In the genomic region with DNA sequence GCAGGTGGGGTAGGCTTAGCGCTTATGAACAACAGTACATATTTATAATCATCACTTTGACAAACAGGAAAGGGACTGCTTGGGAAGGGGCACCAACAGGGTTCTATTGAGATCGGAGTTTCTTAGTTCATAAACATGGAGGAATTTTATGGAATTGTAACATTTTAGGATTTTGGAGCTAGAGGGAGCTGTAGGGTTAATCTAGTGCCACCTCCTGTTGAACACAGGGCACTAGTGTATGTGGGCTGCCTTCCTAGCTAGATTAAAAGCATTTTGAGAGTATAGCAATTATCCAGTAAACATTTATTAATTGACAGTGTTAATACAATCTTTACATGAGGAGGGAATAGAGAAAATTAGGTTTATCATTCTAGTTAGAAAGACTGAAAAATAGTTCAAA, we compare ENCODE assay signal across 14 cellular contexts. TPM values are rescaled to one million over a fixed set of nuclear protein-coding genes. Genes with fewer than 3 reads are reported as not detected.
DNase-seq lines count a peak whose midpoint lies in the region; ATAC-seq, FAIRE-seq and TF ChIP-seq lines count a peak whose summit lies in the region.
"Had no signal": no experiment of that assay in that cellular context is flagged by ENCODE, and none has a peak within 500 bp of the region (broad histone marks: within the 10 kb centered on the region; RNA-seq: fewer than 3 reads in every experiment).

No MANE protein-coding gene starts in this region.

- H3K4me3 Mint-ChIP-seq in activated CD4-positive, alpha-beta T cell treated with anti-CD3 and anti-CD28 coated beads for 36 hours: no peak overlapping the region
- H3K4me3 Mint-ChIP-seq: CD4-positive, CD25-positive, alpha-beta regulatory T cell had no signal

- CTCF ChIA-PET in endothelial cell of umbilical vein (lab: Charles Lee): interaction anchor here (0.6 to 2.6 kb wide), 56 partner anchors 8 to 1234 kb away, joined by 3 to 24 read pairs (median 5); a partner anchor contains a TSS
- CTCF ChIA-PET in activated CD4-positive, alpha-beta T cell treated with anti-CD3 and anti-CD28 coated beads for 36 hours (lab: Charles Lee): interaction anchor here (0.5 to 2.3 kb wide), 24 partner anchors 9 to 492 kb away, joined by 3 to 14 read pairs (median 4); a partner anchor contains a TSS

- H3K9me3 ChIP-seq in cardiac muscle cell (ENCODE audit: low read depth) (no peaks in the 10 kb centered on the region), endothelial cell of umbilical vein (replicated peaks; ENCODE audit: control insufficient read depth, insufficient read depth, low read length) (no peaks in the 10 kb centered on the region), aorta (ENCODE audit: control insufficient read depth, low read length) (no peaks in the 10 kb centered on the region)
- H3K9me3 ChIP-seq: psoas muscle, tibial artery had no signal

- peaks cover 31% of the 10 kb centered on the region for H3K27me3 Mint-ChIP-seq in activated CD4-positive, alpha-beta T cell treated with anti-CD3 and anti-CD28 coated beads for 36 hours

- peak; percentile 29 for TF ChIP-seq CTCF in cardiac muscle cell (IDR thresholded peaks at IDR 0.05; ENCODE audit: low read depth, low read length)
- TF ChIP-seq CTCF in endothelial cell of umbilical vein (IDR thresholded peaks at IDR 0.05; ENCODE audit: extremely low read depth in 1 of 2, insufficient read depth in 1 of 2, low read depth in 1 of 2, low read length in 2 of 2): peak; percentile 17 to 33

- H4K20me1 ChIP-seq in endothelial cell of umbilical vein (replicated peaks; ENCODE audit: control insufficient read depth, extremely low read depth, insufficient read depth, low read length): no peaks in the 10 kb centered on the region

- H3K4me1 ChIP-seq in cardiac muscle cell (ENCODE audit: low read depth): no peaks in the 10 kb centered on the region
- no peaks in the 10 kb centered on the region for H3K4me1 ChIP-seq in endothelial cell of umbilical vein (ENCODE audit: control insufficient read depth, extremely low read depth, insufficient read depth, low read length)
- no peaks in the 10 kb centered on the region for H3K4me1 ChIP-seq in aorta (ENCODE audit: control insufficient read depth in 1 of 2, insufficient read depth in 2 of 2, low read length in 2 of 2)
- H3K4me1 ChIP-seq: psoas muscle, tibial artery had no signal

- 61 to 71% methylated on average over 2 of the region's 2 CpGs for WGBS in aorta, 2 donors

- no peaks in the 10 kb centered on the region for H3K9me3 Mint-ChIP-seq in activated CD4-positive, alpha-beta T cell treated with anti-CD3 and anti-CD28 coated beads for 36 hours (ENCODE audit: low read depth)

- DNase-seq in cardiac muscle cell (ENCODE audit: low read depth in 1 of 2, low spot score in 1 of 2): no peak
- no peak for DNase-seq in Right ventricle myocardium superior
- DNase-seq in NCI-H460 (ENCODE audit: extremely low read depth, low read depth): peak; percentile 17
- peak; percentile 33 for DNase-seq in endothelial cell of umbilical vein (ENCODE audit: low read depth, low spot score)
- no peak for DNase-seq in aorta
- DNase-seq in NCI-H524 treated with DMSO at 0.1 percent for 48 hours (lab: John Stamatoyannopoulos, UW): no peak
- no peak for DNase-seq in H54 (ENCODE audit: insufficient read length, low spot score)
- no peak for DNase-seq in activated CD4-positive, alpha-beta T cell treated with anti-CD3 and anti-CD28 coated beads for 36 hours
- DNase-seq: activated T-cell treated with anti-CD3 and anti-CD28 coated beads for 4 hours; CD4-positive, CD25-positive, alpha-beta regulatory T cell; glutamatergic neuron; psoas muscle; tibial artery had no signal

- no peak overlapping the region for H3K9ac ChIP-seq in endothelial cell of umbilical vein (replicated peaks; ENCODE audit: extremely low read depth, insufficient read depth, low read length)

- TF ChIP-seq POLR2A in endothelial cell of umbilical vein (IDR thresholded peaks at IDR 0.05; ENCODE audit: low read depth, low read length) (no peak), H54 (IDR thresholded peaks at IDR 0.05; ENCODE audit: low read depth, low read length) (no peak)

- no peaks in the 10 kb centered on the region for H3K4me1 Mint-ChIP-seq in activated CD4-positive, alpha-beta T cell treated with anti-CD3 and anti-CD28 coated beads for 36 hours

- H3K27me3 ChIP-seq in cardiac muscle cell (no peaks in the 10 kb centered on the region), endothelial cell of umbilical vein (ENCODE audit: control insufficient read depth in 2 of 2, insufficient read depth in 2 of 2, low read length in 2 of 2) (no peaks in the 10 kb centered on the region), aorta (ENCODE audit: control insufficient read depth in 1 of 2, insufficient read depth in 2 of 2, low read length in 1 of 2) (no peaks in the 10 kb centered on the region)

- no TSS peak for BruUV-seq in endothelial cell of umbilical vein (replicated peaks; lab: Mats Ljungman, UMichigan)

- H3K79me2 ChIP-seq in endothelial cell of umbilical vein (ENCODE audit: control insufficient read depth, insufficient read depth, low read length): no peaks in the 10 kb centered on the region

- no peak overlapping the region for H2AFZ ChIP-seq in endothelial cell of umbilical vein (ENCODE audit: low read depth, low read length)

- intact Hi-C loops in Right ventricle myocardium superior (cut with DNase I) (no loop called here), endothelial cell of umbilical vein (cut with micrococcal nuclease) (loop anchor here (5.0 kb wide), 1 partner anchor 431 kb away; no protein-coding TSS in a partner anchor), aorta (cut with DNase I) (no loop called here)
- intact Hi-C loops in activated CD4-positive, alpha-beta T cell treated with anti-CD3 and anti-CD28 coated beads for 36 hours (cut with DNase I, micrococcal nuclease): loop anchor here (5.0 kb wide), 2 partner anchors 321 to 431 kb away; a partner anchor contains a TSS

- ATAC-seq in Right ventricle myocardium superior (ENCODE audit: poor library complexity): no peak
- no peak for ATAC-seq in aorta (ENCODE audit: low FRiP score)
- ATAC-seq in activated CD4-positive, alpha-beta T cell treated with anti-CD3 and anti-CD28 coated beads for 36 hours: no peak
- ATAC-seq: psoas muscle had no signal

- no peaks in the 10 kb centered on the region for H3K36me3 Mint-ChIP-seq in activated CD4-positive, alpha-beta T cell treated with anti-CD3 and anti-CD28 coated beads for 36 hours (ENCODE audit: low read depth)
- H3K36me3 Mint-ChIP-seq: CD4-positive, CD25-positive, alpha-beta regulatory T cell had no signal

- no peak overlapping the region for H3K4me2 ChIP-seq in endothelial cell of umbilical vein (ENCODE audit: insufficient read depth, low read length)

- H3K27ac ChIP-seq in cardiac muscle cell (no peak overlapping the region), endothelial cell of umbilical vein (ENCODE audit: insufficient read depth, low read depth, low read length) (no peak overlapping the region), aorta (ENCODE audit: low read depth in 1 of 2, low read length in 2 of 2) (no peak overlapping the region)
- H3K27ac ChIP-seq: psoas muscle, tibial artery had no signal

- POLR2A ChIA-PET in endothelial cell of umbilical vein (lab: Charles Lee): no interaction called here
- POLR2A ChIA-PET in activated CD4-positive, alpha-beta T cell treated with anti-CD3 and anti-CD28 coated beads for 36 hours (lab: Charles Lee): no interaction called here

- FAIRE-seq in endothelial cell of umbilical vein (lab: Jason Lieb, UNC) (no peak), H54 (lab: Jason Lieb, UNC) (no peak)

- dilution Hi-C loops in endothelial cell of umbilical vein (cut with MboI; ENCODE audit: extremely low pct_ligation_motif_present, low sequenced_read_pairs): no loop called here

- H3K4me3 ChIP-seq in cardiac muscle cell: no peak overlapping the region
- H3K4me3 ChIP-seq in endothelial cell of umbilical vein (replicated peaks in 1 of 3; ENCODE audit: insufficient read depth in 1 of 3, low read depth in 1 of 3, low read length in 3 of 3): no peak overlapping the region
- H3K4me3 ChIP-seq in aorta (ENCODE audit: low read length in 2 of 2): no peak overlapping the region
- H3K4me3 ChIP-seq: lung, psoas muscle, tibial artery had no signal

- no peak overlapping the region for H3K27ac Mint-ChIP-seq in activated CD4-positive, alpha-beta T cell treated with anti-CD3 and anti-CD28 coated beads for 36 hours
- H3K27ac Mint-ChIP-seq: CD4-positive, CD25-positive, alpha-beta regulatory T cell had no signal

- no peaks in the 10 kb centered on the region for H3K36me3 ChIP-seq in cardiac muscle cell
- H3K36me3 ChIP-seq in endothelial cell of umbilical vein (ENCODE audit: control insufficient read depth in 2 of 2, extremely low read depth in 1 of 2, insufficient read depth in 2 of 2, low read length in 2 of 2): no peaks in the 10 kb centered on the region
- no peaks in the 10 kb centered on the region for H3K36me3 ChIP-seq in aorta (ENCODE audit: control insufficient read depth in 1 of 2, insufficient read depth in 2 of 2, low read length in 1 of 2)
- H3K36me3 ChIP-seq: tibial artery had no signal

- no peaks in the 10 kb centered on the region for H3K9me1 ChIP-seq in endothelial cell of umbilical vein (replicated peaks; ENCODE audit: control insufficient read depth, extremely low read depth, insufficient read depth, low read length)

RNA-seq across cellular contexts. Expression of a gene that starts 23.1 kb away (rescaled TPM):
- 0.57 and 1.4 TPM in 2 replicates for total RNA-seq in cardiac muscle cell
- 1.2 TPM in 2 replicates for polyA plus RNA-seq in cardiac muscle cell
- total RNA-seq in Right ventricle myocardium superior: 0.83 TPM
- 6.3 and 6.6 TPM in 2 replicates for total RNA-seq in NCI-H460 (2014; rRNA removed; shearing (Covaris generic))
- polyA plus RNA-seq in NCI-H460 (2014; cell fraction: nucleus; rRNA removed): 6.9 and 18.5 TPM in 2 replicates
- 4.4 and 7.4 TPM in 2 replicates for total RNA-seq in endothelial cell of umbilical vein
- polyA plus RNA-seq in endothelial cell of umbilical vein: 4.9 and 7.6 TPM in 2 replicates
- 5.8 and 7.6 TPM in 2 replicates for polyA plus RNA-seq in endothelial cell of umbilical vein (2011; cell fraction: cytosol; rRNA removed)
- 4.0 and 5.0 TPM in 2 replicates for polyA plus RNA-seq in endothelial cell of umbilical vein (2011; cell fraction: nucleus; rRNA removed)
- 4.7 and 5.7 TPM in 2 replicates for polyA plus RNA-seq in endothelial cell of umbilical vein (2012)
- polyA minus RNA-seq in endothelial cell of umbilical vein: 8.3 and 9.0 TPM in 2 replicates
- 5.4 TPM for polyA minus RNA-seq in endothelial cell of umbilical vein (2011; cell fraction: cytosol; rRNA and poly(A)+ RNA removed)
- polyA minus RNA-seq in endothelial cell of umbilical vein (2011; cell fraction: nucleus; rRNA and poly(A)+ RNA removed): 7.9 and 8.5 TPM in 2 replicates
- 1 to 10 TPM; 4.1 to 9.7 TPM for total RNA-seq in aorta
- polyA plus RNA-seq in aorta: 1 to 10 TPM in 1 of 2 donors, under 1 TPM in 1; 0.18 to 1.9 TPM
- under 1 TPM; 0.30 to 0.37 TPM for total RNA-seq in activated CD4-positive, alpha-beta T cell treated with anti-CD3 and anti-CD28 coated beads for 36 hours

RNA-seq across cellular contexts. Expression of a gene that starts 42.2 kb away (rescaled TPM):
- total RNA-seq in cardiac muscle cell: 45.5 and 51.8 TPM in 2 replicates
- polyA plus RNA-seq in cardiac muscle cell: 44.0 and 50.2 TPM in 2 replicates
- 97.9 TPM for total RNA-seq in Right ventricle myocardium superior
- total RNA-seq in NCI-H460 (2014; rRNA removed; shearing (Covaris generic)): 127 and 139 TPM in 2 replicates
- 60.9 and 85.3 TPM in 2 replicates for polyA plus RNA-seq in NCI-H460 (2014; cell fraction: nucleus; rRNA removed)
- total RNA-seq in endothelial cell of umbilical vein: 129 and 142 TPM in 2 replicates
- polyA plus RNA-seq in endothelial cell of umbilical vein: 92.8 and 107 TPM in 2 replicates
- 79.2 and 81.1 TPM in 2 replicates for polyA plus RNA-seq in endothelial cell of umbilical vein (2011; cell fraction: cytosol; rRNA removed)
- 56.6 and 67.1 TPM in 2 replicates for polyA plus RNA-seq in endothelial cell of umbilical vein (2011; cell fraction: nucleus; rRNA removed)
- polyA plus RNA-seq in endothelial cell of umbilical vein (2012): 131 and 155 TPM in 2 replicates
- 380 and 387 TPM in 2 replicates for polyA minus RNA-seq in endothelial cell of umbilical vein
- polyA minus RNA-seq in endothelial cell of umbilical vein (2011; cell fraction: cytosol; rRNA and poly(A)+ RNA removed): 71.4 TPM
- 61.7 and 108 TPM in 2 replicates for polyA minus RNA-seq in endothelial cell of umbilical vein (2011; cell fraction: nucleus; rRNA and poly(A)+ RNA removed)
- 100 to 1,000 TPM; 120 to 152 TPM for total RNA-seq in aorta
- polyA plus RNA-seq in aorta: 10 to 100 TPM; 29.6 to 36.4 TPM
- total RNA-seq in activated CD4-positive, alpha-beta T cell treated with anti-CD3 and anti-CD28 coated beads for 36 hours: 10 to 100 TPM; 19.9 to 21.9 TPM

Comparison
In these comparisons a context has a peak if more than half of its experiments do, and no peak if none do; other contexts are left out.
1. DNase-seq: peak in NCI-H460 (single experiment) and endothelial cell of umbilical vein (single experiment); none in cardiac muscle cell (0 of 2), Right ventricle myocardium superior (single experiment), aorta (0 of 2), NCI-H524 treated with DMSO at 0.1 percent for 48 hours (single experiment), H54 (single experiment) and activated CD4-positive, alpha-beta T cell treated with anti-CD3 and anti-CD28 coated beads for 36 hours (single experiment).
2. intact Hi-C loops: an anchor here in endothelial cell of umbilical vein (5.0 kb wide) and activated CD4-positive, alpha-beta T cell treated with anti-CD3 and anti-CD28 coated beads for 36 hours (5.0 kb wide); none called in Right ventricle myocardium superior and aorta.